8 cellular contexts compared by ENCODE assay signal in the genomic region with DNA sequence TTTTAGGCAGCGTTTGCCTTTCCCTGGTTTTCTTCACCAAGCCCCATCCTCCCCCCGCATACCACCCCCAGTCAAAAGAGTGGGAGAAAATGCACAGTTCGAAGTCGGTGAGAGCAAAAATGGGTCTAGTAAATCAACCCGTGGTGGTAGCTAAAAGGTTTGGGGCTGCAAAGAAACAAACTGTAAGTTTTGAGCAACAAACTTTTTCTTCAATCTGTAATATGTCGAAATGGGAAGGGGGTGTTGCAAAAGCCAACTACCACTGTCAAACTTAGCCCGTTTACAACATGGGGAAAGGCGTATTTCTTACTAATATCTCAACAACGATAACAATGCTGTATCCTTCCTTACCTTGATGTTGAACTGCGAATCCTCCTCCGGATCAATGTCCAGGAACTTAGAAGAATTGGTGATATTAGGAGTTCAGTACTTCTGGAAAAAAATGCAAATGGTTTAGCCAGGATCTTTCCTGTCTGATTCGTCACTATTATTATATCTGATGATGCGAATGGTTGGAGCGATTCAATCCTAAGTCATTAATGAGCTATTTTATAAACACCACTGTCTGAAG. TPM values are rescaled to one million over a fixed set of nuclear protein-coding genes. Genes with fewer than 3 reads are reported as not detected.
DNase-seq lines count a peak whose midpoint lies in the region; ATAC-seq and TF ChIP-seq lines count a peak whose summit lies in the region.

No MANE protein-coding gene starts in this region.

- peak; percentile 35 for DNase-seq in A673 (ENCODE audit: low spot score)
- DNase-seq in GM23338 (ENCODE audit: low spot score), result no peak
- no peak for DNase-seq in T-helper 17 cell
- no peak for DNase-seq in glutamatergic neuron
- no peak for DNase-seq in smooth muscle cell (lab: John Stamatoyannopoulos, UW; ENCODE audit: unreplicated experiment)
- no peak for DNase-seq in central memory CD4-positive, alpha-beta T cell
- DNase-seq in LoVo (ENCODE audit: low spot score), result no peak

- H3K79me2 ChIP-seq in GM23338 (replicated peaks; ENCODE audit: insufficient read depth) (no peaks in the 10 kb centered on the region), smooth muscle cell (ENCODE audit: low read depth) (no peaks in the 10 kb centered on the region)

- POLR2A ChIA-PET in A673 (lab: Charles Lee; ENCODE audit: low non-redundant PET), result no interaction called here

- H3K27ac ChIP-seq in A673 (ENCODE audit: low read depth, low read length, poor library complexity, severe bottlenecking) (peak overlapping the region; percentile 95), GM23338 (ENCODE audit: low read depth) (peak overlapping the region; percentile 57), smooth muscle cell (ENCODE audit: low read depth) (no peak overlapping the region)

- TF ChIP-seq CTCF in A673 (conservative IDR thresholded peaks at IDR 0.05; ENCODE audit: low read depth, low read length) (no peak), GM23338 (conservative IDR thresholded peaks at IDR 0.05; ENCODE audit: low read depth in 2 of 2) (no peak), glutamatergic neuron (IDR thresholded peaks at IDR 0.05; ENCODE audit: partially characterized antibody, unreplicated experiment) (no peak), smooth muscle cell (IDR thresholded peaks at IDR 0.05; ENCODE audit: borderline replicate concordance, insufficient read depth, poor library complexity, severe bottlenecking) (no peak)

- H3K9me3 ChIP-seq in A673 (ENCODE audit: low read depth, low read length, poor library complexity, severe bottlenecking) (no peaks in the 10 kb centered on the region), T-helper 17 cell (ENCODE audit: control insufficient read depth, low read length, poor library complexity, severe bottlenecking) (peaks cover 11% of the 10 kb centered on the region), smooth muscle cell (replicated peaks; ENCODE audit: low read depth) (no peaks in the 10 kb centered on the region)

- H3K4me1 Mint-ChIP-seq in GM23338 (peaks cover 26% of the 10 kb centered on the region), T-helper 17 cell (peaks cover 10% of the 10 kb centered on the region), glutamatergic neuron (ENCODE audit: low read depth, unreplicated experiment) (peaks cover 10% of the 10 kb centered on the region)

- peaks cover 5% of the 10 kb centered on the region; the same call in 2 of the 3 replicates for H3K9me3 Mint-ChIP-seq in GM23338
- H3K9me3 Mint-ChIP-seq in glutamatergic neuron (ENCODE audit: unreplicated experiment), result peaks cover 9% of the 10 kb centered on the region

- H3F3A ChIP-seq in GM23338 (replicated peaks; ENCODE audit: low read depth) (peaks cover 17% of the 10 kb centered on the region), smooth muscle cell (ENCODE audit: low read depth) (no peaks in the 10 kb centered on the region)

- H2AFZ ChIP-seq in GM23338 (peak overlapping the region; percentile 94), smooth muscle cell (ENCODE audit: low read depth) (peak overlapping the region; percentile 87)

- H3K36me3 Mint-ChIP-seq in GM23338 (ENCODE audit: low read depth), result no peaks in the 10 kb centered on the region
- peaks cover 3% of the 10 kb centered on the region for H3K36me3 Mint-ChIP-seq in T-helper 17 cell (ENCODE audit: low read depth)
- H3K36me3 Mint-ChIP-seq in glutamatergic neuron (ENCODE audit: unreplicated experiment), result no peaks in the 10 kb centered on the region

- intact Hi-C loops in A673 (cut with micrococcal nuclease; ENCODE audit: unreplicated experiment), result no loop called here

- no peak for ATAC-seq in GM23338
- ATAC-seq in T-helper 17 cell, result no peak
- ATAC-seq in GM18511 (IDR thresholded peaks at IDR 0.05; ENCODE audit: unreplicated experiment), result no peak

- peaks cover 80% of the 10 kb centered on the region for H3K27me3 Mint-ChIP-seq in GM23338 (ENCODE audit: insufficient read depth, low read depth, poor library complexity)
- H3K27me3 Mint-ChIP-seq in T-helper 17 cell, result peaks cover 43% of the 10 kb centered on the region
- peaks cover 30% of the 10 kb centered on the region for H3K27me3 Mint-ChIP-seq in glutamatergic neuron (ENCODE audit: unreplicated experiment)

- peak overlapping the region; percentile 96 for H3K4me2 ChIP-seq in GM23338
- H3K4me2 ChIP-seq in smooth muscle cell, result peak overlapping the region; percentile 91

- 3% methylated on average over 14 of the region's 14 CpGs for WGBS in smooth muscle cell (ENCODE audit: low lambda C conversion rate)

- H3K4me3 ChIP-seq in A673 (ENCODE audit: low read depth, low read length, poor library complexity, severe bottlenecking) (peak overlapping the region; percentile 91), GM23338 (peak overlapping the region; percentile 81), smooth muscle cell (peak overlapping the region; percentile 71)

- H4K20me1 ChIP-seq in GM23338 (replicated peaks; ENCODE audit: insufficient read depth), result no peaks in the 10 kb centered on the region
- peaks cover 12% of the 10 kb centered on the region for H4K20me1 ChIP-seq in smooth muscle cell (ENCODE audit: low read depth)

- H3K4me3 Mint-ChIP-seq in GM23338, result peak overlapping the region; percentile 84
- peak overlapping the region; percentile 95 for H3K4me3 Mint-ChIP-seq in T-helper 17 cell
- peak overlapping the region; percentile 97 for H3K4me3 Mint-ChIP-seq in glutamatergic neuron (ENCODE audit: unreplicated experiment)

- BruUV-seq in A673 (replicated peaks; lab: Mats Ljungman, UMichigan), result TSS peak; percentile 76

- H3K36me3 ChIP-seq in A673 (ENCODE audit: insufficient read depth, low read length, poor library complexity, severe bottlenecking), result no peaks in the 10 kb centered on the region
- H3K36me3 ChIP-seq in GM23338 (ENCODE audit: insufficient read depth), result no peaks in the 10 kb centered on the region
- H3K36me3 ChIP-seq in smooth muscle cell (ENCODE audit: low read depth), result no peaks in the 10 kb centered on the region

- peaks cover 15% of the 10 kb centered on the region for H3K4me1 ChIP-seq in A673 (ENCODE audit: insufficient read depth, low read length, poor library complexity, severe bottlenecking)
- peaks cover 34% of the 10 kb centered on the region for H3K4me1 ChIP-seq in GM23338 (ENCODE audit: insufficient read depth)
- peaks cover 30% of the 10 kb centered on the region for H3K4me1 ChIP-seq in smooth muscle cell (ENCODE audit: low read depth)

- H3K27me3 ChIP-seq in A673 (replicated peaks; ENCODE audit: insufficient read depth, low read depth, low read length, poor library complexity) (peaks cover 16% of the 10 kb centered on the region), GM23338 (ENCODE audit: insufficient read depth) (peaks cover 81% of the 10 kb centered on the region), smooth muscle cell (ENCODE audit: low read depth) (peaks cover 78% of the 10 kb centered on the region)

- no peak overlapping the region for H3K9ac ChIP-seq in smooth muscle cell (ENCODE audit: low read depth)

- CTCF ChIA-PET in A673 (lab: Charles Lee), result interaction anchor here (0.7 kb wide), 1 partner anchor 10 kb away, joined by 4 read pairs; no protein-coding TSS in a partner anchor

- no peaks in the 10 kb centered on the region for H3K9me2 ChIP-seq in GM23338 (ENCODE audit: insufficient read depth)

- no peak overlapping the region; the same call in 1 of the 2 replicates for H3K27ac Mint-ChIP-seq in GM23338
- peak overlapping the region; percentile 90 for H3K27ac Mint-ChIP-seq in T-helper 17 cell
- no peak overlapping the region for H3K27ac Mint-ChIP-seq in glutamatergic neuron (ENCODE audit: unreplicated experiment)

TF ChIP-seq in GM23338, 12 proteins besides CTCF, POLR2A, EP300 and RAD21:
- TF ChIP-seq, protein P1, sequence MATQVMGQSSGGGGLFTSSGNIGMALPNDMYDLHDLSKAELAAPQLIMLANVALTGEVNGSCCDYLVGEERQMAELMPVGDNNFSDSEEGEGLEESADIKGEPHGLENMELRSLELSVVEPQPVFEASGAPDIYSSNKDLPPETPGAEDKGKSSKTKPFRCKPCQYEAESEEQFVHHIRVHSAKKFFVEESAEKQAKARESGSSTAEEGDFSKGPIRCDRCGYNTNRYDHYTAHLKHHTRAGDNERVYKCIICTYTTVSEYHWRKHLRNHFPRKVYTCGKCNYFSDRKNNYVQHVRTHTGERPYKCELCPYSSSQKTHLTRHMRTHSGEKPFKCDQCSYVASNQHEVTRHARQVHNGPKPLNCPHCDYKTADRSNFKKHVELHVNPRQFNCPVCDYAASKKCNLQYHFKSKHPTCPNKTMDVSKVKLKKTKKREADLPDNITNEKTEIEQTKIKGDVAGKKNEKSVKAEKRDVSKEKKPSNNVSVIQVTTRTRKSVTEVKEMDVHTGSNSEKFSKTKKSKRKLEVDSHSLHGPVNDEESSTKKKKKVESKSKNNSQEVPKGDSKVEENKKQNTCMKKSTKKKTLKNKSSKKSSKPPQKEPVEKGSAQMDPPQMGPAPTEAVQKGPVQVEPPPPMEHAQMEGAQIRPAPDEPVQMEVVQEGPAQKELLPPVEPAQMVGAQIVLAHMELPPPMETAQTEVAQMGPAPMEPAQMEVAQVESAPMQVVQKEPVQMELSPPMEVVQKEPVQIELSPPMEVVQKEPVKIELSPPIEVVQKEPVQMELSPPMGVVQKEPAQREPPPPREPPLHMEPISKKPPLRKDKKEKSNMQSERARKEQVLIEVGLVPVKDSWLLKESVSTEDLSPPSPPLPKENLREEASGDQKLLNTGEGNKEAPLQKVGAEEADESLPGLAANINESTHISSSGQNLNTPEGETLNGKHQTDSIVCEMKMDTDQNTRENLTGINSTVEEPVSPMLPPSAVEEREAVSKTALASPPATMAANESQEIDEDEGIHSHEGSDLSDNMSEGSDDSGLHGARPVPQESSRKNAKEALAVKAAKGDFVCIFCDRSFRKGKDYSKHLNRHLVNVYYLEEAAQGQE (IDR thresholded peaks at IDR 0.05; ENCODE audit: unreplicated experiment), result no peak
- TF ChIP-seq EZH2phosphoT487 (IDR thresholded peaks at IDR 0.05; ENCODE audit: unreplicated experiment) (no peak), EZH2 (IDR thresholded peaks at IDR 0.05; ENCODE audit: low read depth, unreplicated experiment) (peak; percentile 44), POLR2AphosphoS5 (IDR thresholded peaks at IDR 0.05; ENCODE audit: low read depth) (no peak)

RNA-seq across cellular contexts. Expression of a gene that starts 2.4 kb away (rescaled TPM):
- 20.3 and 23.2 TPM in 2 replicates for total RNA-seq in A673 (2021)
- 5.7 and 6.0 TPM in 2 replicates for total RNA-seq in GM23338 (2014; rRNA removed; shearing (Covaris generic))
- 1.6 and 2.0 TPM in 2 replicates for polyA plus RNA-seq in GM23338 (2016; fragmentation: Nextera tagmentation; extraction: Ambion mirVana)
- total RNA-seq in T-helper 17 cell, result under 1 TPM; 0.05 to 0.29 TPM
- 20.8 TPM for total RNA-seq in glutamatergic neuron (ENCODE audit: unreplicated experiment)
- total RNA-seq in smooth muscle cell, result 2.0 and 12.5 TPM in 2 replicates
- 0.47 and 0.73 TPM in 2 replicates for polyA plus RNA-seq in smooth muscle cell
